In the genomic region with DNA sequence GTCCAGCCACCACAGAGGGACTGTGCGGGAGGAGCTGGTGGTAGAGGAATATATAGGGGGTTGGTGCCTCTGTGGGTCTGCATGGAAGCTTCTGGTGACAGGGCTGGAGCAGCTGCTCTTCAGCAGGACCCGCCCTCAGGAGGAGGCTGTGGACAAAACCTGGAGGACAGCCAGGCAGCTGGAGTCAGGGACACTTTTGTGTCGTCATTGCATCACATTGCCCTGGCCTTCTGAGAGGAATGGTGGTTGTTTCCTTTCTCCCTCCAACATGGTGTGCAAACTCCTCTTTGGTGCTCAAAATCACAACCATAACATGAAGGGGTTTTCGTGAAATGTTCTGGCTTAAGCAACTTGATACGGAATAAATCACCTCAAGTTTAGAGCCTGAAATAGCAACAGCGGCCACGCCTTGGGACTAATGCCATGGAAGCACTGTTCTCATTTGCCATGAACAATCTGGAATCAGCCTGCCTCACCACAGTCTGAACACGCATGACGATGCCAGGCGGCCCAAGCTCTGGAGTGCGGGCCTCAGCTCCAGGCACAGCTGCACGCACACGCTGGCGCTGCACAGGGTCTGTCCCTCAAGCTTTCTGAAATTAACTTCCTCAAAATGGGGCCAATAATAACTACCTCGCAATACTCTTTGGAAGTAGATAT, we compare ENCODE assay signal across 17 cellular contexts. TPM values are rescaled to one million over a fixed set of nuclear protein-coding genes. Genes with fewer than 3 reads are reported as not detected.
DNase-seq lines count a peak whose midpoint lies in the region; ATAC-seq, FAIRE-seq and TF ChIP-seq lines count a peak whose summit lies in the region.
"Had no signal": no experiment of that assay in that cellular context is flagged by ENCODE, and none has a peak within 500 bp of the region (broad histone marks: within the 10 kb centered on the region; RNA-seq: fewer than 3 reads in every experiment).

No MANE protein-coding gene starts in this region.

- H2BK5ac ChIP-seq in H9 (ENCODE audit: insufficient read length, low read length) = no peak overlapping the region

- H4K20me1 ChIP-seq in H9 (ENCODE audit: control insufficient read depth, insufficient read depth, insufficient read length) (no peaks in the 10 kb centered on the region), keratinocyte (ENCODE audit: control insufficient read depth, extremely low read depth, insufficient read depth, low read length) (no peaks in the 10 kb centered on the region)

- H2BK12ac ChIP-seq in H9 (ENCODE audit: insufficient read length, low read depth, low read length) = no peak overlapping the region

- peaks cover 2% of the 10 kb centered on the region; the same call in 1 of the 2 replicates for H3K27me3 Mint-ChIP-seq in H9 (ENCODE audit: low read depth)

- no peak overlapping the region for H3K4me3 ChIP-seq in keratinocyte (ENCODE audit: control insufficient read depth in 2 of 3, extremely low read depth in 1 of 3, insufficient read depth in 2 of 3, low read depth in 1 of 3, low read length in 3 of 3)
- H3K4me3 ChIP-seq in tibial nerve = no peak overlapping the region
- H3K4me3 ChIP-seq in sigmoid colon = no peak overlapping the region

- H2AK5ac ChIP-seq in H9 (ENCODE audit: insufficient read length, low read length) = no peak overlapping the region

- no peaks in the 10 kb centered on the region for H3K27me3 ChIP-seq in H9 (ENCODE audit: insufficient read depth, low read length)
- H3K27me3 ChIP-seq in keratinocyte (ENCODE audit: control insufficient read depth, extremely low read depth, insufficient read depth, low read length) = no peaks in the 10 kb centered on the region
- H3K27me3 ChIP-seq in tibial nerve = no peaks in the 10 kb centered on the region
- H3K27me3 ChIP-seq in sigmoid colon = no peaks in the 10 kb centered on the region

- H3K4me2 ChIP-seq in H9 (ENCODE audit: insufficient read depth, insufficient read length, low read length) = no peak overlapping the region
- H3K4me2 ChIP-seq in keratinocyte (ENCODE audit: control insufficient read depth, extremely low read depth, insufficient read depth, low read depth, low read length) = peak overlapping the region; percentile 43

- H3K9me3 ChIP-seq in H9 (ENCODE audit: control insufficient read depth, low read depth, low read length) = no peaks in the 10 kb centered on the region
- H3K9me3 ChIP-seq in keratinocyte (ENCODE audit: control insufficient read depth, low read depth, low read length) = no peaks in the 10 kb centered on the region
- H3K9me3 ChIP-seq in tibial nerve = no peaks in the 10 kb centered on the region
- H3K9me3 ChIP-seq in sigmoid colon = no peaks in the 10 kb centered on the region

- H2BK15ac ChIP-seq in H9 (ENCODE audit: low read depth, low read length) = no peak overlapping the region

- H3K4me1 Mint-ChIP-seq in H9 = peaks cover 0 to 7% of the 10 kb centered on the region in 2 experiments; a peak in 2 of 4 replicates
- H3K4me1 Mint-ChIP-seq: CD4-positive, CD25-positive, alpha-beta regulatory T cell; stimulated activated naive B cell treated with anti-CD40 and anti-IgM and Interleukin-4, amounts not matched to agents 10 μg/mL and 1 μg/mL and 100 μg/mL, for 72 hours had no signal

- no peaks in the 10 kb centered on the region for H3K9me1 ChIP-seq in keratinocyte (ENCODE audit: control insufficient read depth, extremely low read depth, insufficient read depth, low read length)

- H3K18ac ChIP-seq in H9 (ENCODE audit: insufficient read length, low read depth, low read length) = no peak overlapping the region

- no peak overlapping the region for H3T11ph ChIP-seq in H9 (ENCODE audit: low read length)

- no peak overlapping the region for H3K23ac ChIP-seq in H9 (ENCODE audit: insufficient read length, low read depth, low read length)

- TF ChIP-seq POLR2A in tibial nerve (IDR thresholded peaks at IDR 0.05) (no peak), sigmoid colon (IDR thresholded peaks at IDR 0.05) (no peak)

- dilution Hi-C loops in keratinocyte (cut with MboI; ENCODE audit: extremely low pct_ligation_motif_present, low sequenced_read_pairs) = no loop called here

- H3K36me3 ChIP-seq in keratinocyte (ENCODE audit: control insufficient read depth in 2 of 2, extremely low read depth in 1 of 2, insufficient read depth in 2 of 2, low read length in 2 of 2) (no peaks in the 10 kb centered on the region), tibial nerve (no peaks in the 10 kb centered on the region), sigmoid colon (no peaks in the 10 kb centered on the region)

- WGBS in H9 (ENCODE audit: extremely low coverage, insufficient read length, low lambda C conversion rate) = no CpG with 5 or more reads among the region's 15 CpGs
- WGBS in tibial nerve, 2 donors = 85 to 88% methylated on average over 15 of the region's 15 CpGs
- WGBS in sigmoid colon, 2 donors = 78 to 88% methylated on average over 15 of the region's 15 CpGs

- TF ChIP-seq CTCF in H9 (conservative IDR thresholded peaks at IDR 0.05) = no peak
- TF ChIP-seq CTCF in keratinocyte (optimal IDR thresholded peaks at IDR 0.05 in 1 of 3, IDR thresholded peaks at IDR 0.05 in 1 of 3, conservative IDR thresholded peaks at IDR 0.05 in 1 of 3; ENCODE audit: extremely low read depth in 1 of 3, insufficient read depth in 2 of 3, low read length in 3 of 3) = no peak
- no peak for TF ChIP-seq CTCF in tibial nerve (IDR thresholded peaks at IDR 0.05)
- no peak for TF ChIP-seq CTCF in sigmoid colon (IDR thresholded peaks at IDR 0.05)

- peak overlapping the region; percentile 8 for H2AFZ ChIP-seq in H9 (ENCODE audit: low read length)
- H2AFZ ChIP-seq in keratinocyte (ENCODE audit: control insufficient read depth, low read length) = peak overlapping the region; percentile 78

- peak overlapping the region; percentile 90 for H2BK20ac ChIP-seq in H9 (ENCODE audit: low read depth, low read length, poor library complexity, severe bottlenecking)

- no peak overlapping the region for H3K4me3 Mint-ChIP-seq in H9
- H3K4me3 Mint-ChIP-seq: activated naive CD4-positive, alpha-beta T cell treated with anti-CD3 and anti-CD28 coated beads for 36 hours; CD4-positive, CD25-positive, alpha-beta regulatory T cell; stimulated activated naive B cell treated with anti-CD40 and anti-IgM and Interleukin-4, amounts not matched to agents 10 μg/mL and 1 μg/mL and 100 μg/mL, for 72 hours had no signal

- H3K9me3 Mint-ChIP-seq in H9 = peaks cover 0 to 4% of the 10 kb centered on the region in 2 experiments; a peak in 1 of 5 replicates
- H3K9me3 Mint-ChIP-seq: activated naive CD4-positive, alpha-beta T cell treated with anti-CD3 and anti-CD28 coated beads for 36 hours had no signal

- H3K56ac ChIP-seq in H9 (ENCODE audit: insufficient read length, low read depth, low read length) = no peak overlapping the region

- H3K14ac ChIP-seq in H9 (ENCODE audit: insufficient read depth, low read length) = no peak overlapping the region; the same call in 1 of the 2 replicates

- no peak overlapping the region for H4K8ac ChIP-seq in H9 (replicated peaks; ENCODE audit: insufficient read length, low read depth, low read length)

- no peak overlapping the region for H4K91ac ChIP-seq in H9 (ENCODE audit: insufficient read length, low read depth, low read length)

- intact Hi-C loops in sigmoid colon (cut with DNase I) = no loop called here

- H3K9ac ChIP-seq in H9 (ENCODE audit: extremely low read depth, insufficient read length, low read length) (no peak overlapping the region), keratinocyte (ENCODE audit: control insufficient read depth, extremely low read depth, insufficient read depth, low read length) (no peak overlapping the region)

- H3K23me2 ChIP-seq in H9 (ENCODE audit: insufficient read length, low read depth, low read length, poor library complexity, severe bottlenecking) = no peaks in the 10 kb centered on the region

- H3K4me1 ChIP-seq in H9 (ENCODE audit: insufficient read depth, low read length) (peaks cover 3% of the 10 kb centered on the region; the same call in 1 of the 2 replicates), keratinocyte (ENCODE audit: control insufficient read depth, extremely low read depth, insufficient read depth, low read length) (peaks cover 34% of the 10 kb centered on the region), tibial nerve (no peaks in the 10 kb centered on the region), sigmoid colon (no peaks in the 10 kb centered on the region)

- H3K27ac ChIP-seq in H9 (ENCODE audit: insufficient read length, low read depth, low read length) (no peak overlapping the region), keratinocyte (ENCODE audit: control insufficient read depth, insufficient read depth, low read length) (no peak overlapping the region), tibial nerve (no peak overlapping the region), sigmoid colon (no peak overlapping the region)

- peaks cover 2 to 10% (median 9%) of the 10 kb centered on the region in 3 experiments; a peak in 2 of 7 replicates for H3K36me3 Mint-ChIP-seq in H9 (ENCODE audit: insufficient read depth in 1 of 3, low read depth in 3 of 3)
- H3K36me3 Mint-ChIP-seq: CD4-positive, CD25-positive, alpha-beta regulatory T cell; stimulated activated naive B cell treated with anti-CD40 and anti-IgM and Interleukin-4, amounts not matched to agents 10 μg/mL and 1 μg/mL and 100 μg/mL, for 72 hours had no signal

- no peak overlapping the region for H2BK120ac ChIP-seq in H9 (ENCODE audit: low read depth, low read length, poor library complexity, severe bottlenecking)

- H4K5ac ChIP-seq in H9 (ENCODE audit: insufficient read length, low read depth, low read length) = no peak overlapping the region

- H3K79me1 ChIP-seq in H9 (ENCODE audit: insufficient read depth, low read depth, low read length, poor library complexity, severe bottlenecking) = no peaks in the 10 kb centered on the region

- no peak for ATAC-seq in HG02623 (IDR thresholded peaks at IDR 0.05; ENCODE audit: unreplicated experiment)
- ATAC-seq: left lobe of liver; stimulated activated naive B cell treated with anti-CD40 and anti-IgM and Interleukin-4, amounts not matched to agents 10 μg/mL and 1 μg/mL and 100 μg/mL, for 72 hours had no signal

- H3K79me2 ChIP-seq in H9 (ENCODE audit: insufficient read depth, low read length) (no peaks in the 10 kb centered on the region), keratinocyte (ENCODE audit: control insufficient read depth, insufficient read depth, low read length) (no peaks in the 10 kb centered on the region)

- no peak overlapping the region; a peak in 1 of 7 replicates for H3K27ac Mint-ChIP-seq in H9
- H3K27ac Mint-ChIP-seq: activated naive CD4-positive, alpha-beta T cell treated with anti-CD3 and anti-CD28 coated beads for 36 hours; CD4-positive, CD25-positive, alpha-beta regulatory T cell; stimulated activated naive B cell treated with anti-CD40 and anti-IgM and Interleukin-4, amounts not matched to agents 10 μg/mL and 1 μg/mL and 100 μg/mL, for 72 hours had no signal

- H3K4ac ChIP-seq in H9 (ENCODE audit: low read depth, low read length) = no peak overlapping the region

- DNase-seq in AG08396 (ENCODE audit: low spot score) (peak; percentile 16), H9 (no peak), cerebellar cortex (ENCODE audit: low spot score) (peak; percentile 7), keratinocyte (ENCODE audit: low read depth, low spot score) (no peak), tibial nerve (ENCODE audit: low spot score in 2 of 2) (no peak), sigmoid colon (no peak), cortex of kidney (lab: John Stamatoyannopoulos, UW) (no peak)
- DNase-seq: activated naive CD4-positive, alpha-beta T cell treated with anti-CD3 and anti-CD28 coated beads for 36 hours; CD4-positive, CD25-positive, alpha-beta regulatory T cell; NCI-H1105 treated with DMSO at 0.1 percent for 48 hours; OCI-M1; stimulated activated naive B cell treated with anti-CD40 and anti-IgM and Interleukin-4, amounts not matched to agents 10 μg/mL and 1 μg/mL and 100 μg/mL, for 72 hours had no signal

- no peak for TF ChIP-seq EP300 in tibial nerve (IDR thresholded peaks at IDR 0.05)
- no peak for TF ChIP-seq EP300 in sigmoid colon (IDR thresholded peaks at IDR 0.05)

- FAIRE-seq in keratinocyte (lab: Jason Lieb, UNC) = peak; percentile 88
- FAIRE-seq: frontal cortex had no signal

RNA-seq across cellular contexts. Expression of gene CSRP3, which starts 17.1 kb away (rescaled TPM):
- total RNA-seq in H9 (2021) = not detected in 2 replicates
- polyA plus RNA-seq in keratinocyte = not detected in 3 replicates
- not detected for polyA plus RNA-seq in keratinocyte (2011; ENCODE audit: low read depth)
- polyA plus RNA-seq in keratinocyte (2011; cell fraction: cytosol; rRNA removed) = not detected in 2 replicates
- polyA plus RNA-seq in keratinocyte (2011; cell fraction: nucleus; rRNA removed) = not detected in 2 replicates
- polyA plus RNA-seq in keratinocyte (2012; ENCODE audit: low replicate concordance) = not detected in 2 replicates
- polyA minus RNA-seq in keratinocyte = not detected in 3 replicates
- polyA minus RNA-seq in keratinocyte (2011; cell fraction: cytosol; rRNA and poly(A)+ RNA removed) = not detected
- not detected in 2 replicates for polyA minus RNA-seq in keratinocyte (2011; cell fraction: nucleus; rRNA and poly(A)+ RNA removed)
- not detected for total RNA-seq in tibial nerve
- not detected for total RNA-seq in sigmoid colon
- 1 to 10 TPM in 2 of 3 donors, under 1 TPM in 1; 0.66 to 1.2 (median 1.2) TPM for polyA plus RNA-seq in sigmoid colon
- total RNA-seq: activated CD8-positive, alpha-beta memory T cell treated with anti-CD3 and anti-CD28 coated beads for 36 hours; activated naive CD4-positive, alpha-beta T cell treated with anti-CD3 and anti-CD28 coated beads for 36 hours; CD4-positive, CD25-positive, alpha-beta regulatory T cell; frontal cortex; left lobe of liver; T-helper 2 cell treated with Interferon-gamma antibody and Interleukin-4, amounts not matched to agents 100 ng/mL and 5 ng/mL, for 36 hours had no signal
- polyA plus RNA-seq: CD4-positive, CD25-positive, alpha-beta regulatory T cell had no signal

RNA-seq across cellular contexts. Expression of gene E2F8, which starts 21.8 kb away (rescaled TPM):
- total RNA-seq in H9 (2021) (11.0 and 11.3 TPM in 2 replicates), tibial nerve (not detected), sigmoid colon (1 to 10 TPM in 1 of 4 donors, under 1 TPM in 2, not detected in 1; 0.16 to 1.2 (median 0.83) TPM)
- polyA plus RNA-seq in keratinocyte (0.39 to 2.4 TPM (median 2.0 TPM) in 3 replicates), sigmoid colon (1 to 10 TPM in 2 of 3 donors, under 1 TPM in 1; 0.60 to 4.0 (median 1.6) TPM)
- 0.82 TPM for polyA plus RNA-seq in keratinocyte (2011; ENCODE audit: low read depth)
- 0.34 and 0.84 TPM in 2 replicates for polyA plus RNA-seq in keratinocyte (2011; cell fraction: cytosol; rRNA removed)
- 0.85 and 1.1 TPM in 2 replicates for polyA plus RNA-seq in keratinocyte (2011; cell fraction: nucleus; rRNA removed)
- polyA plus RNA-seq in keratinocyte (2012; ENCODE audit: low replicate concordance) = 0.55 and 1.3 TPM in 2 replicates
- 0.40 to 1.9 TPM (median 1.5 TPM) in 3 replicates for polyA minus RNA-seq in keratinocyte
- not detected for polyA minus RNA-seq in keratinocyte (2011; cell fraction: cytosol; rRNA and poly(A)+ RNA removed)
- polyA minus RNA-seq in keratinocyte (2011; cell fraction: nucleus; rRNA and poly(A)+ RNA removed) = 0.42 and 1.5 TPM in 2 replicates

Comparison
In these comparisons a context has a peak if more than half of its experiments do, and no peak if none do; other contexts are left out.
1. DNase-seq: peak in AG08396 (single experiment) and cerebellar cortex (single experiment); none in H9 (single experiment), keratinocyte (single experiment), tibial nerve (0 of 2), sigmoid colon (single experiment) and cortex of kidney (single experiment).